Comparison of ENCODE assay signal across 1 cellular context in the genomic region with DNA sequence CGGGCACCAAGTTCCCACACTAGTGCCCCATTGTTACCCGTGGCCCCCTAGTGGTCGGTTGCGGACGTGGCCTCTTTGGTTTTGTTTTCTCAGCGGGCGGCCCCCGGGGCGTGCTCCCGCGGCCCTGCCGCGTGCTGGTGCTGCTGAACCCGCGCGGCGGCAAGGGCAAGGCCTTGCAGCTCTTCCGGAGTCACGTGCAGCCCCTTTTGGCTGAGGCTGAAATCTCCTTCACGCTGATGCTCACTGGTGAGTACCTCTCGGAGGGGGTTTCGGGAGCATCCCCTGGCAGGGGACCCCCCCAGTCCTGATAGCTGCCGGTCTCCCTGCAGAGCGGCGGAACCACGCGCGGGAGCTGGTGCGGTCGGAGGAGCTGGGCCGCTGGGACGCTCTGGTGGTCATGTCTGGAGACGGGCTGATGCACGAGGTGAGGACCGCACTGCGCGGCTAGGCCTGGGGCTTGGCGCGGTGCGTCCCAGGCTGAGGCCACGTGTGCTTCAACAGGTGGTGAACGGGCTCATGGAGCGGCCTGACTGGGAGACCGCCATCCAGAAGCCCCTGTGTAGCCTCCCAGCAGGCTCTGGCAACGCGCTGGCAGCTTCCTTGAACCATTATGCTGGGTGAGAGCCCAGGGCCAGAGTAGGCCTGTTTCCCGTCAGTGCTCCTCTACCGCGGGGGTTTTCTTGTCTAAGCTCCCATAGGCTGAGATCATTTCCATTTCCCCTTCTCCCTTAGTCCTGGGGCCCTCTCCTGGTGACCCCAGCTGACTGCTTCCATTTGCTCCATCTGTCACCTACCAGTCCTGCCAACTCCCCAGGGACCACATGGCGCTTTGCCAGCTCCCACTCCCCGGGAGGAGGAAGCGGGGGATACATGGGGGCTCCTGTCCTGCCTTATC.
TF ChIP-seq lines count a peak whose summit lies in the region.

No MANE protein-coding gene starts in this region.

TF ChIP-seq in GM12878, 131 proteins besides CTCF, POLR2A, EP300 and RAD21 (continued from another document and continues in another):
- peak; percentile 62 for TF ChIP-seq ZNF687 (IDR thresholded peaks at IDR 0.05)
- no peak for TF ChIP-seq CHD4 (IDR thresholded peaks at IDR 0.05)
- TF ChIP-seq YY1 (IDR thresholded peaks at IDR 0.05; ENCODE audit: low read depth, low read length) = peak; percentile 73
- no peak for TF ChIP-seq MXI1 (IDR thresholded peaks at IDR 0.05; ENCODE audit: low read depth, low read length)
- no peak for TF ChIP-seq SUPT20H (IDR thresholded peaks at IDR 0.05; ENCODE audit: borderline replicate concordance, control insufficient read depth, low read depth, low read length)
- TF ChIP-seq CREM (IDR thresholded peaks at IDR 0.05; ENCODE audit: low read depth) = 0 out of 2 replicates have a peak, but pooled peaks have one; percentile 11
- TF ChIP-seq PML (IDR thresholded peaks at IDR 0.05; ENCODE audit: low read length) = no peak
- TF ChIP-seq, protein P1, sequence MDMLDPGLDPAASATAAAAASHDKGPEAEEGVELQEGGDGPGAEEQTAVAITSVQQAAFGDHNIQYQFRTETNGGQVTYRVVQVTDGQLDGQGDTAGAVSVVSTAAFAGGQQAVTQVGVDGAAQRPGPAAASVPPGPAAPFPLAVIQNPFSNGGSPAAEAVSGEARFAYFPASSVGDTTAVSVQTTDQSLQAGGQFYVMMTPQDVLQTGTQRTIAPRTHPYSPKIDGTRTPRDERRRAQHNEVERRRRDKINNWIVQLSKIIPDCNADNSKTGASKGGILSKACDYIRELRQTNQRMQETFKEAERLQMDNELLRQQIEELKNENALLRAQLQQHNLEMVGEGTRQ (IDR thresholded peaks at IDR 0.05; ENCODE audit: borderline replicate concordance, low read depth, low read length) = no peak; the same call in 1 of the 2 replicates
- no peak for TF ChIP-seq ASH2L (IDR thresholded peaks at IDR 0.05; ENCODE audit: borderline replicate concordance, low read depth)
- peak; percentile 87 to 92 for TF ChIP-seq BHLHE40 (IDR thresholded peaks at IDR 0.05; ENCODE audit: borderline replicate concordance in 1 of 2, low read depth in 2 of 2, low read length in 1 of 2)
- peak in 1 of 2 experiments; percentile 27; a peak in 1 of 4 replicates for TF ChIP-seq IKZF2 (IDR thresholded peaks at IDR 0.05)
- TF ChIP-seq, protein P2, sequence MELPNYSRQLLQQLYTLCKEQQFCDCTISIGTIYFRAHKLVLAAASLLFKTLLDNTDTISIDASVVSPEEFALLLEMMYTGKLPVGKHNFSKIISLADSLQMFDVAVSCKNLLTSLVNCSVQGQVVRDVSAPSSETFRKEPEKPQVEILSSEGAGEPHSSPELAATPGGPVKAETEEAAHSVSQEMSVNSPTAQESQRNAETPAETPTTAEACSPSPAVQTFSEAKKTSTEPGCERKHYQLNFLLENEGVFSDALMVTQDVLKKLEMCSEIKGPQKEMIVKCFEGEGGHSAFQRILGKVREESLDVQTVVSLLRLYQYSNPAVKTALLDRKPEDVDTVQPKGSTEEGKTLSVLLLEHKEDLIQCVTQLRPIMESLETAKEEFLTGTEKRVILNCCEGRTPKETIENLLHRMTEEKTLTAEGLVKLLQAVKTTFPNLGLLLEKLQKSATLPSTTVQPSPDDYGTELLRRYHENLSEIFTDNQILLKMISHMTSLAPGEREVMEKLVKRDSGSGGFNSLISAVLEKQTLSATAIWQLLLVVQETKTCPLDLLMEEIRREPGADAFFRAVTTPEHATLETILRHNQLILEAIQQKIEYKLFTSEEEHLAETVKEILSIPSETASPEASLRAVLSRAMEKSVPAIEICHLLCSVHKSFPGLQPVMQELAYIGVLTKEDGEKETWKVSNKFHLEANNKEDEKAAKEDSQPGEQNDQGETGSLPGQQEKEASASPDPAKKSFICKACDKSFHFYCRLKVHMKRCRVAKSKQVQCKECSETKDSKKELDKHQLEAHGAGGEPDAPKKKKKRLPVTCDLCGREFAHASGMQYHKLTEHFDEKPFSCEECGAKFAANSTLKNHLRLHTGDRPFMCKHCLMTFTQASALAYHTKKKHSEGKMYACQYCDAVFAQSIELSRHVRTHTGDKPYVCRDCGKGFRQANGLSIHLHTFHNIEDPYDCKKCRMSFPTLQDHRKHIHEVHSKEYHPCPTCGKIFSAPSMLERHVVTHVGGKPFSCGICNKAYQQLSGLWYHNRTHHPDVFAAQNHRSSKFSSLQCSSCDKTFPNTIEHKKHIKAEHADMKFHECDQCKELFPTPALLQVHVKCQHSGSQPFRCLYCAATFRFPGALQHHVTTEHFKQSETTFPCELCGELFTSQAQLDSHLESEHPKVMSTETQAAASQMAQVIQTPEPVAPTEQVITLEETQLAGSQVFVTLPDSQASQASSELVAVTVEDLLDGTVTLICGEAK (IDR thresholded peaks at IDR 0.05; ENCODE audit: borderline replicate concordance) = no peak
- TF ChIP-seq, protein P3, sequence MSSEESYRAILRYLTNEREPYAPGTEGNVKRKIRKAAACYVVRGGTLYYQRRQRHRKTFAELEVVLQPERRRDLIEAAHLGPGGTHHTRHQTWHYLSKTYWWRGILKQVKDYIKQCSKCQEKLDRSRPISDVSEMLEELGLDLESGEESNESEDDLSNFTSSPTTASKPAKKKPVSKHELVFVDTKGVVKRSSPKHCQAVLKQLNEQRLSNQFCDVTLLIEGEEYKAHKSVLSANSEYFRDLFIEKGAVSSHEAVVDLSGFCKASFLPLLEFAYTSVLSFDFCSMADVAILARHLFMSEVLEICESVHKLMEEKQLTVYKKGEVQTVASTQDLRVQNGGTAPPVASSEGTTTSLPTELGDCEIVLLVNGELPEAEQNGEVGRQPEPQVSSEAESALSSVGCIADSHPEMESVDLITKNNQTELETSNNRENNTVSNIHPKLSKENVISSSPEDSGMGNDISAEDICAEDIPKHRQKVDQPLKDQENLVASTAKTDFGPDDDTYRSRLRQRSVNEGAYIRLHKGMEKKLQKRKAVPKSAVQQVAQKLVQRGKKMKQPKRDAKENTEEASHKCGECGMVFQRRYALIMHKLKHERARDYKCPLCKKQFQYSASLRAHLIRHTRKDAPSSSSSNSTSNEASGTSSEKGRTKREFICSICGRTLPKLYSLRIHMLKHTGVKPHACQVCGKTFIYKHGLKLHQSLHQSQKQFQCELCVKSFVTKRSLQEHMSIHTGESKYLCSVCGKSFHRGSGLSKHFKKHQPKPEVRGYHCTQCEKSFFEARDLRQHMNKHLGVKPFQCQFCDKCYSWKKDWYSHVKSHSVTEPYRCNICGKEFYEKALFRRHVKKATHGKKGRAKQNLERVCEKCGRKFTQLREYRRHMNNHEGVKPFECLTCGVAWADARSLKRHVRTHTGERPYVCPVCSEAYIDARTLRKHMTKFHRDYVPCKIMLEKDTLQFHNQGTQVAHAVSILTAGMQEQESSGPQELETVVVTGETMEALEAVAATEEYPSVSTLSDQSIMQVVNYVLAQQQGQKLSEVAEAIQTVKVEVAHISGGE (CRISPR knock-in tag; IDR thresholded peaks at IDR 0.05) = no peak
- no peak for TF ChIP-seq TARDBP (IDR thresholded peaks at IDR 0.05; ENCODE audit: borderline replicate concordance)
- TF ChIP-seq GABPA (IDR thresholded peaks at IDR 0.05; ENCODE audit: low read depth) = no peak
- no peak for TF ChIP-seq SMAD5 (IDR thresholded peaks at IDR 0.05; ENCODE audit: low read depth)
- TF ChIP-seq SRF (IDR thresholded peaks at IDR 0.05; ENCODE audit: low read depth in 2 of 2, low read length in 2 of 2) = no peak
- no peak for TF ChIP-seq TAF1 (IDR thresholded peaks at IDR 0.05; ENCODE audit: borderline replicate concordance, low read depth, low read length)
- peak; percentile 59 for TF ChIP-seq NR2F1 (conservative IDR thresholded peaks at IDR 0.05)
- no peak for TF ChIP-seq RELA (IDR thresholded peaks at IDR 0.05; ENCODE audit: borderline replicate concordance, partially characterized antibody)
- 0 out of 2 replicates have a peak, but pooled peaks have one; percentile 16 for TF ChIP-seq ZBTB33 (IDR thresholded peaks at IDR 0.05)
- TF ChIP-seq RUNX3 (IDR thresholded peaks at IDR 0.05; ENCODE audit: low read length) = peak; percentile 66
- no peak for TF ChIP-seq BCL11A (IDR thresholded peaks at IDR 0.05; ENCODE audit: low read depth, low read length)
- TF ChIP-seq LARP7 (IDR thresholded peaks at IDR 0.05) = 0 out of 2 replicates have a peak, but pooled peaks have one; percentile 19
- TF ChIP-seq NFYA (IDR thresholded peaks at IDR 0.05; ENCODE audit: borderline replicate concordance, low read depth, low read length) = no peak
- no peak for TF ChIP-seq ZZZ3 (IDR thresholded peaks at IDR 0.05; ENCODE audit: control insufficient read depth, insufficient read length, low read depth)
- TF ChIP-seq, protein P4, sequence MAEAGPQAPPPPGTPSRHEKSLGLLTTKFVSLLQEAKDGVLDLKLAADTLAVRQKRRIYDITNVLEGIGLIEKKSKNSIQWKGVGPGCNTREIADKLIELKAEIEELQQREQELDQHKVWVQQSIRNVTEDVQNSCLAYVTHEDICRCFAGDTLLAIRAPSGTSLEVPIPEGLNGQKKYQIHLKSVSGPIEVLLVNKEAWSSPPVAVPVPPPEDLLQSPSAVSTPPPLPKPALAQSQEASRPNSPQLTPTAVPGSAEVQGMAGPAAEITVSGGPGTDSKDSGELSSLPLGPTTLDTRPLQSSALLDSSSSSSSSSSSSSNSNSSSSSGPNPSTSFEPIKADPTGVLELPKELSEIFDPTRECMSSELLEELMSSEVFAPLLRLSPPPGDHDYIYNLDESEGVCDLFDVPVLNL (IDR thresholded peaks at IDR 0.05; ENCODE audit: low read depth, low read length) = no peak
- no peak for TF ChIP-seq EGR1 (IDR thresholded peaks at IDR 0.05; ENCODE audit: borderline replicate concordance in 1 of 2, low read depth in 2 of 2, low read length in 2 of 2)
- TF ChIP-seq SMC3 (IDR thresholded peaks at IDR 0.05; ENCODE audit: borderline replicate concordance, low read length) = peak; percentile 59
- TF ChIP-seq CHD2 (IDR thresholded peaks at IDR 0.05; ENCODE audit: borderline replicate concordance, low read depth, low read length) = no peak
- TF ChIP-seq HDGF (IDR thresholded peaks at IDR 0.05) = no peak
- no peak for TF ChIP-seq SREBF2 (IDR thresholded peaks at IDR 0.05; ENCODE audit: low read length)
- TF ChIP-seq MEF2B (IDR thresholded peaks at IDR 0.05; ENCODE audit: partially characterized antibody, poor library complexity, severe bottlenecking) = peak; percentile 42
- TF ChIP-seq WRNIP1 (IDR thresholded peaks at IDR 0.05; ENCODE audit: borderline replicate concordance, low read depth, low read length) = no peak
- TF ChIP-seq ZNF24 (IDR thresholded peaks at IDR 0.05) = no peak
- TF ChIP-seq NFIC (IDR thresholded peaks at IDR 0.05; ENCODE audit: low read depth, low read length) = no peak
- no peak for TF ChIP-seq ZNF622 (IDR thresholded peaks at IDR 0.05)
- TF ChIP-seq KAT2A (conservative IDR thresholded peaks at IDR 0.05; ENCODE audit: control insufficient read depth, low read depth, low read length) = no peak
- TF ChIP-seq YBX1 (IDR thresholded peaks at IDR 0.05) = no peak
- TF ChIP-seq USF1 (IDR thresholded peaks at IDR 0.05; ENCODE audit: borderline replicate concordance, extremely low read length, insufficient read depth, low read depth, low read length) = peak; percentile 70
- TF ChIP-seq HDAC6 (IDR thresholded peaks at IDR 0.05; ENCODE audit: unreplicated experiment) = no peak
- no peak for TF ChIP-seq CBX3 (IDR thresholded peaks at IDR 0.05; ENCODE audit: borderline replicate concordance, low read depth)
- 0 out of 2 replicates have a peak, but pooled peaks have one; percentile 47 for TF ChIP-seq SMARCA5 (IDR thresholded peaks at IDR 0.05)
- TF ChIP-seq NR2C1 (IDR thresholded peaks at IDR 0.05) = no peak
- 0 out of 2 replicates have a peak, but pooled peaks have one; percentile 23 for TF ChIP-seq NBN (IDR thresholded peaks at IDR 0.05)
- no peak for TF ChIP-seq ESRRA (IDR thresholded peaks at IDR 0.05; ENCODE audit: low read length)
